Comparison of ENCODE assay signal across 28 cellular contexts in genomic region chr12:81378601-81379000, GRCh38.
"Had no signal": no experiment of that assay in that cellular context is flagged by ENCODE, and none has a peak within 500 bp of the region (broad histone marks: within the 10 kb centered on the region; RNA-seq: fewer than 3 reads in every experiment).

No MANE protein-coding gene starts in this region.

- H3K27ac Mint-ChIP-seq: naive B cell; natural killer cell; nephron progenitor cell; neural progenitor cell; stimulated activated memory B cell treated with anti-CD40 and anti-IgM and Interleukin-4, amounts not matched to agents 10 μg/mL and 1 μg/mL and 100 μg/mL, for 72 hours; stimulated activated naive CD8-positive, alpha-beta T cell treated with anti-CD3 and anti-CD28 coated beads, Interleukin-15, amount 100 ng/mL, for 72 hours; type B pancreatic cell had no signal

- H3K9me3 Mint-ChIP-seq: nephron progenitor cell; neural progenitor cell; stimulated activated naive CD8-positive, alpha-beta T cell treated with anti-CD3 and anti-CD28 coated beads, Interleukin-15, amount 100 ng/mL, for 72 hours had no signal

- H3K4me1 Mint-ChIP-seq: naive B cell; natural killer cell; nephron progenitor cell; neural progenitor cell; stimulated activated memory B cell treated with anti-CD40 and anti-IgM and Interleukin-4, amounts not matched to agents 10 μg/mL and 1 μg/mL and 100 μg/mL, for 72 hours; stimulated activated naive CD8-positive, alpha-beta T cell treated with anti-CD3 and anti-CD28 coated beads, Interleukin-15, amount 100 ng/mL, for 72 hours had no signal

- H3K27me3 Mint-ChIP-seq: naive B cell; stimulated activated memory B cell treated with anti-CD40 and anti-IgM and Interleukin-4, amounts not matched to agents 10 μg/mL and 1 μg/mL and 100 μg/mL, for 72 hours; stimulated activated naive CD8-positive, alpha-beta T cell treated with anti-CD3 and anti-CD28 coated beads, Interleukin-15, amount 100 ng/mL, for 72 hours; type B pancreatic cell had no signal

- H3K4me3 ChIP-seq: left ventricle myocardium inferior, lung, neural progenitor cell, psoas muscle, right atrium auricular region, right lobe of liver, smooth muscle cell, tibial nerve, uterus had no signal

- H3K36me3 Mint-ChIP-seq: mesothelial cell of epicardium; naive B cell; natural killer cell; neural progenitor cell; stimulated activated memory B cell treated with anti-CD40 and anti-IgM and Interleukin-4, amounts not matched to agents 10 μg/mL and 1 μg/mL and 100 μg/mL, for 72 hours; type B pancreatic cell had no signal

- DNase-seq: islet precursor cell; kidney glomerular epithelial cell; left colon; left ventricle myocardium inferior; mesendoderm; naive B cell; natural killer cell; nephron progenitor cell; occipital lobe; psoas muscle; right lobe of liver; stimulated activated CD4-positive, alpha-beta T cell treated with anti-CD3 and anti-CD28 coated beads, Interleukin-1b, Interleukin-23, amount 100 ng/mL, for 48 hours; stimulated activated CD4-positive, alpha-beta T cell treated with anti-CD3 and anti-CD28 coated beads, Interleukin-2, amount 100 ng/mL, for 48 hours; stimulated activated CD4-positive, alpha-beta T cell treated with anti-CD3 and anti-CD28 coated beads, Interleukin-4, amount 100 ng/mL, for 4 hours; stimulated activated CD8-positive, alpha-beta memory T cell treated with anti-CD3 and anti-CD28 coated beads, Interleukin-4, amount 100 ng/mL, for 48 hours; stimulated activated naive CD4-positive, alpha-beta T cell treated with Interleukin-2 at 50 U/mL for 16 hours; stimulated activated naive CD8-positive, alpha-beta T cell treated with anti-CD3 and anti-CD28 coated beads, Interleukin-15, amount 100 ng/mL, for 72 hours; substantia nigra; uterus had no signal

- H3K36me3 ChIP-seq: left ventricle myocardium inferior, neural progenitor cell, neutrophil, right atrium auricular region, right lobe of liver, tibial nerve, uterus had no signal

- H3K4me3 Mint-ChIP-seq: mesothelial cell of epicardium; naive B cell; natural killer cell; nephron progenitor cell; neural progenitor cell; stimulated activated memory B cell treated with anti-CD40 and anti-IgM and Interleukin-4, amounts not matched to agents 10 μg/mL and 1 μg/mL and 100 μg/mL, for 72 hours; stimulated activated naive CD8-positive, alpha-beta T cell treated with anti-CD3 and anti-CD28 coated beads, Interleukin-15, amount 100 ng/mL, for 72 hours; type B pancreatic cell had no signal

- H3K27me3 ChIP-seq: neural progenitor cell, neutrophil, right atrium auricular region, right lobe of liver, tibial nerve, uterus had no signal
